8 cellular contexts compared by ENCODE assay signal in genomic region chr1:31977361-31978131, GRCh38. TPM values are rescaled to one million over a fixed set of nuclear protein-coding genes. Genes with fewer than 3 reads are reported as not detected.
DNase-seq lines count a peak whose midpoint lies in the region; ATAC-seq and TF ChIP-seq lines count a peak whose summit lies in the region.

No MANE protein-coding gene starts in this region.

- ATAC-seq in heart right ventricle (peak in 6 of 8 donors; percentile 24 to 72 (median 56)), upper lobe of right lung (peak; percentile 61), GM18502 (IDR thresholded peaks at IDR 0.05; ENCODE audit: poor library complexity, unreplicated experiment) (no peak)

- H3K27me3 ChIP-seq in H7 (ENCODE audit: control insufficient read depth, insufficient read depth, low read length), result no peaks in the 10 kb centered on the region
- H3K27me3 ChIP-seq in heart right ventricle, result no peaks in the 10 kb centered on the region
- no peaks in the 10 kb centered on the region for H3K27me3 ChIP-seq in upper lobe of right lung

- H3K36me3 ChIP-seq in H7 (replicated peaks; ENCODE audit: control insufficient read depth, insufficient read depth, low read length) (no peaks in the 10 kb centered on the region), heart right ventricle (no peaks in the 10 kb centered on the region), upper lobe of right lung (no peaks in the 10 kb centered on the region)

- H3K27ac ChIP-seq in heart right ventricle (no peak overlapping the region), upper lobe of right lung (no peak overlapping the region)

- peak; percentile 37 for DNase-seq in AG08396 (ENCODE audit: low spot score)
- peak; percentile 85 for DNase-seq in H7
- DNase-seq in SW480 (ENCODE audit: low spot score), result peak; percentile 22
- peak in 1 of 2 donors; percentile 8 for DNase-seq in heart right ventricle
- DNase-seq in upper lobe of right lung, result no peak
- DNase-seq in NCI-H2171 treated with DMSO at 0.1 percent for 48 hours (lab: John Stamatoyannopoulos, UW), result no peak
- DNase-seq in C1 segment of cervical spinal cord (lab: John Stamatoyannopoulos, UW), result no peak

- H3K9me3 ChIP-seq in heart right ventricle, result no peaks in the 10 kb centered on the region
- H3K9me3 ChIP-seq in upper lobe of right lung, result no peaks in the 10 kb centered on the region

- WGBS in heart right ventricle, 2 donors, result 50 to 53% methylated on average over 6 of the region's 6 CpGs

- H3K4me1 ChIP-seq in heart right ventricle, result peaks cover 0 to 17% (median 4%) of the 10 kb centered on the region in 9 donors
- H3K4me1 ChIP-seq in upper lobe of right lung, result no peaks in the 10 kb centered on the region

- peak in 8 of 9 donors; percentile 10 to 41 (median 28) for TF ChIP-seq CTCF in heart right ventricle (IDR thresholded peaks at IDR 0.05)
- peak; percentile 19 for TF ChIP-seq CTCF in upper lobe of right lung (IDR thresholded peaks at IDR 0.05)

- intact Hi-C loops in heart right ventricle (cut with DNase I) (no loop called here), upper lobe of right lung (cut with DNase I) (no loop called here)

- H3K4me3 ChIP-seq in H7 (ENCODE audit: insufficient read depth, low read depth, low read length), result no peak overlapping the region
- no peak overlapping the region for H3K4me3 ChIP-seq in heart right ventricle
- H3K4me3 ChIP-seq in upper lobe of right lung, result no peak overlapping the region

RNA-seq across cellular contexts. Expression of gene KHDRBS1, which starts 36.1 kb away (rescaled TPM):
- total RNA-seq in H7 (2014; rRNA removed; shearing (Covaris generic)), result 84.7 and 108 TPM in 2 replicates
- total RNA-seq in heart right ventricle, result 10 to 100 TPM; 64.6 to 78.3 (median 67.1) TPM
- polyA plus RNA-seq in heart right ventricle, result 10 to 100 TPM; 33.2 to 41.2 TPM
- total RNA-seq in upper lobe of right lung, result 81.7 TPM

RNA-seq across cellular contexts. Expression of gene PTP4A2, which starts 39.4 kb away (rescaled TPM):
- total RNA-seq in H7 (2014; rRNA removed; shearing (Covaris generic)), result 307 and 444 TPM in 2 replicates
- 100 to 1,000 TPM; 206 to 506 (median 236) TPM for total RNA-seq in heart right ventricle
- polyA plus RNA-seq in heart right ventricle, result 100 to 1,000 TPM in 1 of 2 donors, 10 to 100 TPM in 1; 49.5 to 154 TPM
- total RNA-seq in upper lobe of right lung, result 244 TPM

Comparison
In these comparisons a context has a peak if more than half of its experiments do, and no peak if none do; other contexts are left out.
1. DNase-seq: peak in AG08396 (single experiment), H7 (single experiment) and SW480 (single experiment); none in upper lobe of right lung (single experiment), NCI-H2171 treated with DMSO at 0.1 percent for 48 hours (single experiment) and C1 segment of cervical spinal cord (0 of 14).